Comparison of ENCODE assay signal across 8 cellular contexts in genomic region chr16:67247698-67248400, GRCh38. TPM values are rescaled to one million over a fixed set of nuclear protein-coding genes. Genes with fewer than 3 reads are reported as not detected.
DNase-seq lines count a peak whose midpoint lies in the region; ATAC-seq, FAIRE-seq and TF ChIP-seq lines count a peak whose summit lies in the region.

No MANE protein-coding gene starts in this region.

- 2 to 5% methylated on average over 5 to 12 of the region's 14 CpGs for WGBS in esophagus squamous epithelium, 2 donors

- H3K9me3 ChIP-seq in esophagus squamous epithelium = no peaks in the 10 kb centered on the region

- peak overlapping the region; percentile 55 for H3K4me3 ChIP-seq in GM12875 (ENCODE audit: low read depth, low read length)
- H3K4me3 ChIP-seq in esophagus squamous epithelium = peak overlapping the region; percentile 49 to 76 (median 64)
- H3K4me3 ChIP-seq in retinal pigment epithelial cell (ENCODE audit: low read length) = peak overlapping the region; percentile 69

- peak; percentile 39 for DNase-seq in RPMI7951 (ENCODE audit: low read depth)
- no peak for DNase-seq in esophagus squamous epithelium (lab: John Stamatoyannopoulos, UW)
- DNase-seq in retinal pigment epithelial cell (ENCODE audit: low read depth) = no peak
- DNase-seq in frontal cortex (ENCODE audit: low spot score in 2 of 2) = no peak
- DNase-seq in LoVo (ENCODE audit: low spot score) = no peak
- DNase-seq in C1 segment of cervical spinal cord (lab: John Stamatoyannopoulos, UW) = no peak

- H3K36me3 ChIP-seq in esophagus squamous epithelium = no peaks in the 10 kb centered on the region

- TF ChIP-seq CTCF in GM12875 (IDR thresholded peaks at IDR 0.05; ENCODE audit: borderline replicate concordance, insufficient read depth, low read depth, low read length) = no peak
- no peak for TF ChIP-seq CTCF in esophagus squamous epithelium (IDR thresholded peaks at IDR 0.05)
- no peak for TF ChIP-seq CTCF in retinal pigment epithelial cell (conservative IDR thresholded peaks at IDR 0.05; ENCODE audit: low read depth, low read length)

- intact Hi-C loops in esophagus squamous epithelium (cut with DNase I) = no loop called here

- H3K4me1 ChIP-seq in esophagus squamous epithelium = peaks cover 40 to 67% (median 42%) of the 10 kb centered on the region in 3 donors

- FAIRE-seq in frontal cortex (lab: Jason Lieb, UNC) = no peak

- ATAC-seq in GM18519 (IDR thresholded peaks at IDR 0.05; ENCODE audit: low FRiP score, unreplicated experiment) = no peak

- peaks cover 0 to 43% (median 2%) of the 10 kb centered on the region in 4 donors for H3K27me3 ChIP-seq in esophagus squamous epithelium

- TF ChIP-seq POLR2A in esophagus squamous epithelium (IDR thresholded peaks at IDR 0.05) = no peak

- H3K27ac ChIP-seq in esophagus squamous epithelium = peak overlapping the region in 3 of 4 donors; percentile 27 to 95 (median 85)

RNA-seq across cellular contexts. Expression of gene FHOD1, which starts 0.6 kb away (rescaled TPM):
- total RNA-seq in RPMI7951 (2014; rRNA removed; shearing (Covaris generic)) = 33.6 and 37.2 TPM in 2 replicates
- total RNA-seq in esophagus squamous epithelium (1 to 10 TPM; 1.9 to 7.4 (median 5.3) TPM), frontal cortex (1.6 TPM)

RNA-seq across cellular contexts. Expression of gene SLC9A5, which starts 0.9 kb away (rescaled TPM):
- total RNA-seq in RPMI7951 (2014; rRNA removed; shearing (Covaris generic)) = 0.98 and 1.1 TPM in 2 replicates
- under 1 TPM in 1 of 4 donors, not detected in 3; 0.19 TPM for total RNA-seq in esophagus squamous epithelium
- 0.41 TPM for total RNA-seq in frontal cortex

RNA-seq across cellular contexts. Expression of gene TMEM208, which starts 20.9 kb away (rescaled TPM):
- total RNA-seq in RPMI7951 (2014; rRNA removed; shearing (Covaris generic)) = 37.1 and 48.5 TPM in 2 replicates
- total RNA-seq in esophagus squamous epithelium (10 to 100 TPM; 24.4 to 36.0 (median 31.7) TPM), frontal cortex (21.2 TPM)

RNA-seq across cellular contexts. Expression of gene PLEKHG4, which starts 31.5 kb away (rescaled TPM):
- 2.9 and 4.9 TPM in 2 replicates for total RNA-seq in RPMI7951 (2014; rRNA removed; shearing (Covaris generic))
- total RNA-seq in esophagus squamous epithelium (10 to 100 TPM in 1 of 4 donors, 1 to 10 TPM in 3; 5.0 to 11.4 (median 7.5) TPM), frontal cortex (2.9 TPM)

RNA-seq across cellular contexts. Expression of gene ELMO3, which starts 48.9 kb away (rescaled TPM):
- total RNA-seq in RPMI7951 (2014; rRNA removed; shearing (Covaris generic)) = 0.48 and 0.78 TPM in 2 replicates
- total RNA-seq in esophagus squamous epithelium (10 to 100 TPM; 30.1 to 35.9 (median 32.9) TPM), frontal cortex (0.41 TPM)
